1 cellular context compared by ENCODE assay signal in genomic region chr3:194536883-194537637, GRCh38.
A peak's percentile ranks its signal among the peaks of the same experiment; 100 is the strongest.
TF ChIP-seq lines count a peak whose summit lies in the region.

No MANE protein-coding gene starts in this region.

TF ChIP-seq in HepG2, 621 proteins besides CTCF, POLR2A, EP300 and RAD21 (continued from another document and continues in another):
- TF ChIP-seq E2F1 (CRISPR knock-in tag; IDR thresholded peaks at IDR 0.05) (no peak), ELF4 (CRISPR knock-in tag; IDR thresholded peaks at IDR 0.05; ENCODE audit: borderline replicate concordance) (no peak), HNRNPK (IDR thresholded peaks at IDR 0.05; ENCODE audit: low read depth, low read length, poor library complexity, severe bottlenecking) (no peak), ZFY (CRISPR knock-in tag; IDR thresholded peaks at IDR 0.05) (peak; percentile 52), MEIS2 (CRISPR knock-in tag; IDR thresholded peaks at IDR 0.05) (0 out of 2 replicates have a peak, but pooled peaks have one; percentile 21), AKAP8 (CRISPR knock-in tag; IDR thresholded peaks at IDR 0.05) (no peak), IRX3 (CRISPR knock-in tag; IDR thresholded peaks at IDR 0.05; ENCODE audit: borderline replicate concordance, low read depth) (no peak), SAP130 (CRISPR knock-in tag; IDR thresholded peaks at IDR 0.05; ENCODE audit: low read depth) (peak; percentile 43; the same call in 1 of the 2 replicates), ZNF776 (CRISPR knock-in tag; IDR thresholded peaks at IDR 0.05) (no peak), HINFP (CRISPR knock-in tag; IDR thresholded peaks at IDR 0.05; ENCODE audit: low read depth) (0 out of 2 replicates have a peak, but pooled peaks have one; percentile 8), NCOR1 (IDR thresholded peaks at IDR 0.05; ENCODE audit: borderline replicate concordance, low read length) (peak; percentile 85; the same call in 1 of the 2 replicates), ZNF879 (CRISPR knock-in tag; IDR thresholded peaks at IDR 0.05) (no peak), ISL2 (CRISPR knock-in tag; IDR thresholded peaks at IDR 0.05) (no peak), GFI1 (CRISPR knock-in tag; IDR thresholded peaks at IDR 0.05; ENCODE audit: borderline replicate concordance) (peak; percentile 51; the same call in 1 of the 2 replicates), PITX1 (CRISPR knock-in tag; IDR thresholded peaks at IDR 0.05) (peak; percentile 37; the same call in 1 of the 2 replicates), ZNF362 (CRISPR knock-in tag; IDR thresholded peaks at IDR 0.05; ENCODE audit: borderline replicate concordance) (no peak), ZNF724P (CRISPR knock-in tag; IDR thresholded peaks at IDR 0.05; ENCODE audit: borderline replicate concordance) (no peak), CEBPB (IDR thresholded peaks at IDR 0.05; ENCODE audit: borderline replicate concordance, low read depth, low read length) (peak; percentile 67; the same call in 1 of the 2 replicates), RFXANK (CRISPR knock-in tag; IDR thresholded peaks at IDR 0.05) (no peak), AHDC1 (CRISPR knock-in tag; IDR thresholded peaks at IDR 0.05; ENCODE audit: borderline replicate concordance) (peak; percentile 78; the same call in 1 of the 2 replicates), NFIC (IDR thresholded peaks at IDR 0.05; ENCODE audit: low read length) (peak; percentile 67; the same call in 1 of the 2 replicates), ZNF256 (CRISPR knock-in tag; conservative IDR thresholded peaks at IDR 0.05) (0 out of 2 replicates have a peak, but pooled peaks have one; percentile 41), FLYWCH1 (CRISPR knock-in tag; IDR thresholded peaks at IDR 0.05) (no peak), MTERF4 (CRISPR knock-in tag; IDR thresholded peaks at IDR 0.05) (no peak), RXRA (CRISPR knock-in tag; IDR thresholded peaks at IDR 0.05) (0 out of 2 replicates have a peak, but pooled peaks have one; percentile 26), ZSCAN31 (CRISPR knock-in tag; IDR thresholded peaks at IDR 0.05; ENCODE audit: low read depth) (0 out of 2 replicates have a peak, but pooled peaks have one; percentile 50), ZNF367 (CRISPR knock-in tag; IDR thresholded peaks at IDR 0.05; ENCODE audit: borderline replicate concordance) (no peak), NCOA5 (CRISPR knock-in tag; IDR thresholded peaks at IDR 0.05) (no peak), ZMYM3 (CRISPR knock-in tag; IDR thresholded peaks at IDR 0.05) (peak; percentile 67), TEAD3 (CRISPR knock-in tag; optimal IDR thresholded peaks at IDR 0.05; ENCODE audit: borderline replicate concordance) (peak; percentile 17), PREB (CRISPR knock-in tag; IDR thresholded peaks at IDR 0.05) (no peak), HNF4A (CRISPR knock-in tag; IDR thresholded peaks at IDR 0.05) (peak; percentile 94), ZHX2 (IDR thresholded peaks at IDR 0.05; ENCODE audit: low read depth) (no peak), ZHX2 (CRISPR knock-in tag; IDR thresholded peaks at IDR 0.05; ENCODE audit: borderline replicate concordance) (no peak), ZNF138 (CRISPR knock-in tag; IDR thresholded peaks at IDR 0.05; ENCODE audit: low read depth) (no peak), MAFF (IDR thresholded peaks at IDR 0.05; ENCODE audit: low read depth, low read length) (0 out of 2 replicates have a peak, but pooled peaks have one; percentile 10), POLR2G (IDR thresholded peaks at IDR 0.05; ENCODE audit: low read depth, low read length) (0 out of 2 replicates have a peak, but pooled peaks have one; percentile 26), ZFP36L2 (CRISPR knock-in tag; IDR thresholded peaks at IDR 0.05) (no peak), DMAP1 (CRISPR knock-in tag; IDR thresholded peaks at IDR 0.05) (peak; percentile 27; the same call in 1 of the 2 replicates), ZMAT3 (CRISPR knock-in tag; conservative IDR thresholded peaks at IDR 0.05) (no peak), ZNF775 (CRISPR knock-in tag; IDR thresholded peaks at IDR 0.05; ENCODE audit: borderline replicate concordance) (no peak), FOXA1 (IDR thresholded peaks at IDR 0.05) (no peak), FOXA1 (CRISPR knock-in tag; IDR thresholded peaks at IDR 0.05) (peak; percentile 57), NFKB2 (CRISPR knock-in tag; IDR thresholded peaks at IDR 0.05; ENCODE audit: borderline replicate concordance) (peak; percentile 58; the same call in 1 of the 2 replicates), CREB1 (IDR thresholded peaks at IDR 0.05) (no peak), CREB1 (CRISPR knock-in tag; IDR thresholded peaks at IDR 0.05) (no peak), EEA1 (CRISPR knock-in tag; IDR thresholded peaks at IDR 0.05; ENCODE audit: borderline replicate concordance) (no peak), CEBPG (CRISPR knock-in tag; IDR thresholded peaks at IDR 0.05) (peak; percentile 75), ATF1 (CRISPR knock-in tag; IDR thresholded peaks at IDR 0.05) (no peak), BRF2 (CRISPR knock-in tag; IDR thresholded peaks at IDR 0.05) (no peak)
